Comparison of ENCODE assay signal across 8 cellular contexts in the genomic region with DNA sequence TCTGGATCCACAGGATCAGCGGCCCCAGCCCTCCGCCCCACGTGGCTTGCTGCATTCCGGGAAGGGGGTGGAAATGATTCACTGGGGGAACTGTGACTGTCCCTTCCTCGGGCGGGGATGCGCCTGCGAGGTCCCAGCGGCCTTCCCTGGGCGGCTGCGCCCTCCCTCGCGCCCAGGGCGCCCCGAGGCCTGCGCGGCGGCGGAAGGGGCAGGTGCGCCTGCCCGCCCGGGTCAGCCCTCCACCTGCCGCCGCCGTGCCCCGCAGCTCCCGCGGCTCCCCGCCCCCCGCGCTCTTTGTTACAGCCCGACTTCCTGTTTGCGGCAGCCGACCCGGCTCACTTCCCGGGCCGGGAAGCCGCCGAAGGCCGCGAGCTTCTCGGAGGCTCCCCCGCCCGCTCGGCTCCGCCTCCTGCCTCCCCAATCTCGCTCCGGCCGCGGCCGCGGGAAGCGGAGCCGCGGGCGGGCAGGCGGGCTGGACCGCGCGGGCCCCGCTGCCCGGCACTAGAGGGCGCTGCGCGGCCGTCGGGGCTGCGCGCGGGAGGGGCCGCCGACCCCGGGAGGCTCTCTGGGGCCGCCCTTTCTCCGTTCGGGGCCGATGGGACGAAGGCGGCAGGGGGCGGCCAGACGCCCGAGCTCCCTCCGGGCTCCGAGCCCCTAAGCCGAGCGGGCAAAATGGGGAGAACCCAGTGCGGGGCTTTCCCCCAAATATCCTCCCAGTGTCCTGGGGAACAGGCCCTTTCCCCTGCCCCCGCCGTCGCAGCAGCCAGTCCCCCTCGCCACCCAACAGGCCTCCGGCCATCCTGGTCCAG. TPM values are rescaled to one million over a fixed set of nuclear protein-coding genes. Genes with fewer than 3 reads are reported as not detected.
A peak's percentile ranks its signal among the peaks of the same experiment; 100 is the strongest.
DNase-seq lines count a peak whose midpoint lies in the region; ATAC-seq, FAIRE-seq and TF ChIP-seq lines count a peak whose summit lies in the region.

No MANE protein-coding gene starts in this region.

- ATAC-seq in A549 = peak; percentile 76 to 81
- ATAC-seq in GM18505 (IDR thresholded peaks at IDR 0.05; ENCODE audit: unreplicated experiment) = peak; percentile 76
- ATAC-seq in HG02981 (IDR thresholded peaks at IDR 0.05; ENCODE audit: unreplicated experiment) = peak; percentile 57
- ATAC-seq in lung (ENCODE audit: insufficient read depth, low FRiP score) = peak; percentile 87

- no peaks in the 10 kb centered on the region for H3K27me3 ChIP-seq in lung (ENCODE audit: control insufficient read depth, insufficient read depth)

- H3K27ac ChIP-seq in A549 = peak overlapping the region; percentile 89 to 94
- H3K27ac ChIP-seq in lung (ENCODE audit: low read depth in 1 of 2, low read length in 1 of 2) = peak overlapping the region; percentile 94

- peak; percentile 58 to 63 for DNase-seq in A549 (ENCODE audit: low read depth in 1 of 2, low spot score in 1 of 2)
- peak; percentile 58 for DNase-seq in NCI-H460 (ENCODE audit: extremely low read depth, low read depth)
- peak; percentile 42 to 51 for DNase-seq in activated CD4-positive, alpha-beta T cell treated with anti-CD3 and anti-CD28 coated beads, Interleukin-2, amount 50 U/mL, for 4 hours
- DNase-seq in effector CD4-positive, alpha-beta T cell = peak; percentile 54
- peak; percentile 73 for DNase-seq in lung (ENCODE audit: low spot score)
- DNase-seq in stimulated activated CD8-positive, alpha-beta memory T cell treated with anti-CD3 and anti-CD28 coated beads, Interleukin-12 subunit alpha, Interleukin-12 subunit beta, amount 100 ng/mL, for 1 hour (ENCODE audit: low read depth) = peak; percentile 29

- H3K9me3 ChIP-seq in A549 (no peaks in the 10 kb centered on the region), lung (ENCODE audit: control insufficient read depth in 2 of 2, insufficient read depth in 1 of 2, low read length in 1 of 2) (no peaks in the 10 kb centered on the region)

- H3K4me3 ChIP-seq in A549 (peak overlapping the region; percentile 61), lung (peak overlapping the region; percentile 40)

- H3K4me1 ChIP-seq in A549 (peaks cover 18% of the 10 kb centered on the region), lung (ENCODE audit: control insufficient read depth in 2 of 2, insufficient read depth in 2 of 2, low read length in 2 of 2) (peaks cover under 1 to 27% of the 10 kb centered on the region in 2 donors)

- 0% methylated on average over 7 of the region's 92 CpGs for WGBS in A549 (ENCODE audit: missing lambda C conversion rate)
- 0 to 2% methylated on average over 25 to 92 of the region's 92 CpGs for WGBS in lung, 2 donors

- no peak; the same call in 1 of the 2 replicates for TF ChIP-seq POLR2A in A549 (IDR thresholded peaks at IDR 0.05; ENCODE audit: low read length)
- peak; percentile 58 for TF ChIP-seq POLR2A in GM18505 (IDR thresholded peaks at IDR 0.05; ENCODE audit: borderline replicate concordance, extremely low read depth, insufficient read depth, insufficient read length)

- POLR2A ChIA-PET in A549 (lab: Yijun Ruan, JAX) = interaction anchor here (0.5 to 3.1 kb wide), 6 partner anchors 11 to 383 kb away, joined by 3 to 29 read pairs (median 4); partner anchors contain the start of genes CHAC1 and DLL4

- TF ChIP-seq CTCF in A549 (IDR thresholded peaks at IDR 0.05) (peak; percentile 89), lung (IDR thresholded peaks at IDR 0.05; ENCODE audit: control extremely low read depth, extremely low read depth) (peak; percentile 25)

- peak; percentile 32 to 66; a peak in 4 of 5 replicates for TF ChIP-seq RAD21 in A549 (conservative IDR thresholded peaks at IDR 0.05 in 1 of 2, IDR thresholded peaks at IDR 0.05 in 1 of 2)

- FAIRE-seq in A549 (lab: Jason Lieb, UNC) = no peak

- H3K4me2 ChIP-seq in A549 = peak overlapping the region; percentile 95

- CTCF ChIA-PET in A549 (lab: Yijun Ruan, JAX) = interaction anchor here (0.5 to 5.9 kb wide), 66 partner anchors 11 to 1807 kb away, joined by 3 to 76 read pairs (median 4); partner anchors contain the start of genes CHAC1, CHP1, DLL4 and EXD1

- TF ChIP-seq EP300 in A549 (IDR thresholded peaks at IDR 0.05) = no peak

- peaks cover 0 to 4% of the 10 kb centered on the region in 2 donors for H3K36me3 ChIP-seq in lung (ENCODE audit: control insufficient read depth in 2 of 2, insufficient read depth in 2 of 2, low read length in 2 of 2)

TF ChIP-seq in A549, 52 proteins besides CTCF, POLR2A, EP300 and RAD21 (continues in another document):
- TF ChIP-seq JUN (IDR thresholded peaks at IDR 0.05) (peak in 1 of 2 experiments; percentile 51; a peak in 2 of 5 replicates), SMC3 (IDR thresholded peaks at IDR 0.05) (peak; percentile 74), CBX2 (IDR thresholded peaks at IDR 0.05; ENCODE audit: borderline replicate concordance, low read depth) (no peak), EHMT2 (IDR thresholded peaks at IDR 0.05; ENCODE audit: low read depth) (no peak), MAX (IDR thresholded peaks at IDR 0.05) (0 out of 2 replicates have a peak, but pooled peaks have one; percentile 34), MYC (IDR thresholded peaks at IDR 0.05; ENCODE audit: borderline replicate concordance, low read length) (no peak), FOSL2 (IDR thresholded peaks at IDR 0.05) (no peak), FOSL2 (CRISPR knock-in tag; IDR thresholded peaks at IDR 0.05) (peak; percentile 18; the same call in 1 of the 2 replicates), NFE2L2 (conservative IDR thresholded peaks at IDR 0.05; ENCODE audit: low read length) (no peak), FOXS1 (CRISPR knock-in tag; IDR thresholded peaks at IDR 0.05) (no peak), ESRRA (IDR thresholded peaks at IDR 0.05; ENCODE audit: borderline replicate concordance, low read length) (no peak), PHF8 (IDR thresholded peaks at IDR 0.05; ENCODE audit: borderline replicate concordance, low read depth) (peak; percentile 26; the same call in 1 of the 2 replicates), BCL3 (IDR thresholded peaks at IDR 0.05) (no peak), HDAC2 (IDR thresholded peaks at IDR 0.05) (no peak), HOXB13 (CRISPR knock-in tag; IDR thresholded peaks at IDR 0.05; ENCODE audit: low read depth) (no peak)

RNA-seq across cellular contexts. Expression of gene CHAC1, which starts 11.5 kb away (rescaled TPM):
- polyA plus RNA-seq in A549 (2011; rRNA removed) (22.2 and 25.3 TPM in 2 replicates), A549 (2017; fragmentation: RNase III; extraction: RNeasy Plus Mini Kit Qiagen cat#74134 plus additional on column Dnase treatment) (3.8 to 4.9 TPM (median 4.5 TPM) in 3 replicates), lung (10 to 100 TPM; 11.6 to 11.9 TPM)
- polyA plus RNA-seq in A549 (2012; cell fraction: cytosol; rRNA removed) = 9.5 and 11.1 TPM in 2 replicates
- polyA plus RNA-seq in A549 (2012; cell fraction: nucleus; rRNA removed) = 6.3 and 13.2 TPM in 2 replicates
- polyA minus RNA-seq in A549 (2011; rRNA and poly(A)+ RNA removed) = 27.8 and 36.4 TPM in 2 replicates
- total RNA-seq in NCI-H460 (2014; rRNA removed; shearing (Covaris generic)) = 61.1 and 66.9 TPM in 2 replicates
- 41.9 and 51.7 TPM in 2 replicates for polyA plus RNA-seq in NCI-H460 (2014; cell fraction: nucleus; rRNA removed)
- total RNA-seq in lung = 10 to 100 TPM in 1 of 2 donors, under 1 TPM in 1; 0.17 to 11.6 TPM

RNA-seq across cellular contexts. Expression of gene DLL4, which starts 12.6 kb away (rescaled TPM):
- polyA plus RNA-seq in A549 (2011; rRNA removed) = 0.09 and 0.16 TPM in 2 replicates
- polyA plus RNA-seq in A549 (2012; cell fraction: cytosol; rRNA removed) = 0.16 and 0.21 TPM in 2 replicates
- 0.54 and 0.61 TPM in 2 replicates for polyA plus RNA-seq in A549 (2012; cell fraction: nucleus; rRNA removed)
- 0.09 to 0.28 TPM (median 0.13 TPM) in 3 replicates for polyA plus RNA-seq in A549 (2017; fragmentation: RNase III; extraction: RNeasy Plus Mini Kit Qiagen cat#74134 plus additional on column Dnase treatment)
- 0.21 and 0.24 TPM in 2 replicates for polyA minus RNA-seq in A549 (2011; rRNA and poly(A)+ RNA removed)
- 0.05 TPM in 1 of 2 replicates, not detected in the other for total RNA-seq in NCI-H460 (2014; rRNA removed; shearing (Covaris generic))
- 0.13 TPM in 1 of 2 replicates, not detected in the other for polyA plus RNA-seq in NCI-H460 (2014; cell fraction: nucleus; rRNA removed)
- 10 to 100 TPM; 17.9 to 31.8 TPM for total RNA-seq in lung
- polyA plus RNA-seq in lung = 10 to 100 TPM; 11.8 to 16.3 TPM

RNA-seq across cellular contexts. Expression of gene VPS18, which starts 47.5 kb away (rescaled TPM):
- 9.0 and 10.7 TPM in 2 replicates for polyA plus RNA-seq in A549 (2011; rRNA removed)
- polyA plus RNA-seq in A549 (2012; cell fraction: cytosol; rRNA removed) = 9.1 and 10.9 TPM in 2 replicates
- polyA plus RNA-seq in A549 (2012; cell fraction: nucleus; rRNA removed) = 23.3 and 26.0 TPM in 2 replicates
- 12.4 to 15.2 TPM (median 14.6 TPM) in 3 replicates for polyA plus RNA-seq in A549 (2017; fragmentation: RNase III; extraction: RNeasy Plus Mini Kit Qiagen cat#74134 plus additional on column Dnase treatment)
- 26.2 and 33.6 TPM in 2 replicates for polyA minus RNA-seq in A549 (2011; rRNA and poly(A)+ RNA removed)
- 10.5 and 11.4 TPM in 2 replicates for total RNA-seq in NCI-H460 (2014; rRNA removed; shearing (Covaris generic))
- 8.9 and 9.9 TPM in 2 replicates for polyA plus RNA-seq in NCI-H460 (2014; cell fraction: nucleus; rRNA removed)
- total RNA-seq in lung = 10 to 100 TPM; 19.0 to 31.5 TPM
- polyA plus RNA-seq in lung = 10 to 100 TPM; 16.1 to 23.3 TPM

Comparison
In these comparisons a context has a peak if more than half of its experiments do, and no peak if none do; other contexts are left out.
1. Peak in every context shown above with its lines: DNase-seq, ATAC-seq, H3K4me3 ChIP-seq and H3K27ac ChIP-seq.
2. RNA of gene DLL4, which starts 12.6 kb away (total RNA-seq): 17.9 to 31.8 TPM in lung; 0.05 TPM in NCI-H460; every median in the first group is over 10 times any median in the second.